Comparison of ENCODE assay signal across 21 cellular contexts in genomic region chr2:107215764-107216398, GRCh38.
"Had no signal": no experiment of that assay in that cellular context is flagged by ENCODE, and none has a peak within 500 bp of the region (broad histone marks: within the 10 kb centered on the region; RNA-seq: fewer than 3 reads in every experiment).

No MANE protein-coding gene starts in this region.

- DNase-seq: dermis blood vessel endothelial cell; dorsolateral prefrontal cortex; effector CD4-positive, alpha-beta T cell; effector memory CD4-positive, alpha-beta T cell; foreskin fibroblast; foreskin melanocyte; gastrocnemius medialis; heart left ventricle; hypothalamus; immature natural killer cell; islet precursor cell; kidney; kidney glomerular epithelial cell; left lung; mammary epithelial cell; mesendoderm; midbrain had no signal

- H3K27ac ChIP-seq: coronary artery, dorsolateral prefrontal cortex, esophagus muscularis mucosa, gastrocnemius medialis, heart left ventricle, hepatocyte, left lung had no signal

- H3K36me3 ChIP-seq: esophagus muscularis mucosa, gastrocnemius medialis, heart left ventricle, left lung had no signal

- H3K9me3 ChIP-seq: esophagus muscularis mucosa, gastrocnemius medialis, heart left ventricle, left lung had no signal

- ATAC-seq: gastrocnemius medialis, left lung had no signal

- H3K4me3 ChIP-seq: coronary artery, dorsolateral prefrontal cortex, esophagus muscularis mucosa, gastrocnemius medialis, heart left ventricle, hepatocyte, left lung, lung had no signal

- H3K27me3 ChIP-seq: esophagus muscularis mucosa, gastrocnemius medialis, heart left ventricle, hepatocyte, left lung had no signal

- H3K4me1 ChIP-seq: esophagus muscularis mucosa, gastrocnemius medialis, heart left ventricle, left lung had no signal
